In genomic region chr20:25356294-25356933, GRCh38 we compare ENCODE assay signal across 15 cellular contexts. TPM values are rescaled to one million over a fixed set of nuclear protein-coding genes. Genes with fewer than 3 reads are reported as not detected.
DNase-seq lines count a peak whose midpoint lies in the region; ATAC-seq, FAIRE-seq and TF ChIP-seq lines count a peak whose summit lies in the region.
"Had no signal": no experiment of that assay in that cellular context is flagged by ENCODE, and none has a peak within 500 bp of the region (broad histone marks: within the 10 kb centered on the region; RNA-seq: fewer than 3 reads in every experiment).

No MANE protein-coding gene starts in this region.

- H3K36me3 Mint-ChIP-seq in brain = peaks cover 11% of the 10 kb centered on the region

- DNase-seq in DMS 273 treated with DMSO at 0.1 percent for 48 hours (lab: John Stamatoyannopoulos, UW) (peak; percentile 81), NCI-H2107 treated with DMSO at 0.1 percent for 48 hours (lab: John Stamatoyannopoulos, UW; ENCODE audit: unreplicated experiment) (peak; percentile 28), right lobe of liver (no peak), superior temporal gyrus (ENCODE audit: extremely low spot score) (no peak), GM19239 (ENCODE audit: insufficient read length, low spot score) (no peak), HAP-1 (ENCODE audit: low spot score in 2 of 2) (no peak)
- DNase-seq in activated effector memory CD4-positive, alpha-beta T cell treated with Interleukin-2 at 50 U/mL for 16 hours = no peak
- DNase-seq: activated T-cell treated with anti-CD3 and anti-CD28 coated beads, Interleukin-2, amount 50 U/mL, for 1 hour; CD8-positive, alpha-beta memory T cell; islet precursor cell; MG63; stimulated activated CD4-positive, alpha-beta T cell treated with anti-CD3 and anti-CD28 coated beads, Interleukin-12 subunit alpha, Interleukin-12 subunit beta, amount 100 ng/mL, for 4 hours had no signal

- no peaks in the 10 kb centered on the region for H3K27me3 Mint-ChIP-seq in brain
- H3K27me3 Mint-ChIP-seq: CD8-positive, alpha-beta memory T cell had no signal

- H3K27ac ChIP-seq in right lobe of liver = no peak overlapping the region

- no peak for TF ChIP-seq CTCF in brain (conservative IDR thresholded peaks at IDR 0.05)
- TF ChIP-seq CTCF in right lobe of liver (IDR thresholded peaks at IDR 0.05) = no peak

- FAIRE-seq in GM19239 (lab: Jason Lieb, UNC) = no peak
- FAIRE-seq: astrocyte had no signal

- intact Hi-C loops in right lobe of liver (cut with DNase I) = no loop called here

- H3K9me3 ChIP-seq in right lobe of liver (no peaks in the 10 kb centered on the region), HAP-1 (no peaks in the 10 kb centered on the region)
- H3K9me3 ChIP-seq: MG63 had no signal

- no peak for TF ChIP-seq POLR2A in right lobe of liver (IDR thresholded peaks at IDR 0.05)

- no peak overlapping the region for H3K4me3 Mint-ChIP-seq in brain
- H3K4me3 Mint-ChIP-seq: CD8-positive, alpha-beta memory T cell; nephron had no signal

- peaks cover 55% of the 10 kb centered on the region for H3K4me1 Mint-ChIP-seq in brain

- no peaks in the 10 kb centered on the region for H3K36me3 ChIP-seq in right lobe of liver
- no peaks in the 10 kb centered on the region for H3K36me3 ChIP-seq in HAP-1 (replicated peaks)
- H3K36me3 ChIP-seq: MG63 had no signal

- H3K4me1 ChIP-seq in right lobe of liver (no peaks in the 10 kb centered on the region), HAP-1 (peaks cover 21% of the 10 kb centered on the region)

- peak overlapping the region in 4 of 5 experiments; percentile 0 to 63 (median 26) for H3K27ac Mint-ChIP-seq in brain
- H3K27ac Mint-ChIP-seq: nephron had no signal

- H3K4me3 ChIP-seq in right lobe of liver (no peak overlapping the region), HAP-1 (no peak overlapping the region)
- H3K4me3 ChIP-seq: MG63 had no signal

- WGBS in right lobe of liver (ENCODE audit: insufficient coverage, low coverage, low lambda C conversion rate, missing lambda C conversion rate) = 82% methylated on average over 3 of the region's 9 CpGs

- ATAC-seq in right lobe of liver = peak in 3 of 4 donors; percentile 18 to 30 (median 21)

- in situ Hi-C loops in HAP-1 (cut with MboI; ENCODE audit: low sequenced_read_pairs) = no loop called here

- H3K9me3 Mint-ChIP-seq in brain = peaks cover 0 to 6% (median 3%) of the 10 kb centered on the region in 5 experiments
- H3K9me3 Mint-ChIP-seq: CD8-positive, alpha-beta memory T cell; nephron had no signal

- no peaks in the 10 kb centered on the region for H3K27me3 ChIP-seq in right lobe of liver
- H3K27me3 ChIP-seq in HAP-1 (ENCODE audit: low read depth) = no peaks in the 10 kb centered on the region
- H3K27me3 ChIP-seq: MG63 had no signal

RNA-seq across cellular contexts. Expression of gene ABHD12, which starts 34.2 kb away (rescaled TPM):
- polyA plus RNA-seq in brain (ENCODE audit: insufficient read depth, low read depth, low replicate concordance) = 102 TPM
- total RNA-seq in right lobe of liver = 10 to 100 TPM; 16.1 to 23.6 (median 18.7) TPM

RNA-seq across cellular contexts. Expression of gene GINS1, which starts 51.1 kb away (rescaled TPM):
- 10.2 TPM for polyA plus RNA-seq in brain (ENCODE audit: insufficient read depth, low read depth, low replicate concordance)
- 1 to 10 TPM in 2 of 6 experiments, under 1 TPM in 4; 0.37 to 3.5 (median 0.76) TPM for total RNA-seq in right lobe of liver

Comparison
In these comparisons a context has a peak if more than half of its experiments do, and no peak if none do; other contexts are left out.
1. DNase-seq: peak in DMS 273 treated with DMSO at 0.1 percent for 48 hours (single experiment) and NCI-H2107 treated with DMSO at 0.1 percent for 48 hours (single experiment); none in right lobe of liver (0 of 3), superior temporal gyrus (single experiment), activated effector memory CD4-positive, alpha-beta T cell treated with Interleukin-2 at 50 U/mL for 16 hours (single experiment), GM19239 (single experiment) and HAP-1 (0 of 2).